Comparison of ENCODE assay signal across 35 cellular contexts in the genomic region with DNA sequence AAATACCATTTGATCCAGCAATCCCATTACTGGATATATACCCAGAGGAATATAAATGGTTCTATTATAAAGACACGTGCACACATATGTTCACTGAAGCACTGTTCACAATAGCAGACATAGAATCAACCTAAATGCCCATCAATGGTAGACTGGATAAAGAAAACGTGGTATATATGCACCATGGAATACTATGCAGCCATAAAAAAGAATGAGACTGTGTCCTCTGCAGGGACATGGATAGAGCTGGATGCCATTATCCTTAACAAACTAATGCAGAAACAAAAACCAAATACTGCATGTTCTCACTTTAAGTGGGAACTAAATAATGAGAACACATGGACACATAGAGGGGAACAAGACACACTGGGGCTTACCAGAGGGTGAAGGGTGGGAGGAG.
"Had no signal": no experiment of that assay in that cellular context is flagged by ENCODE, and none has a peak within 500 bp of the region (broad histone marks: within the 10 kb centered on the region; RNA-seq: fewer than 3 reads in every experiment).

No MANE protein-coding gene starts in this region.

- H3K4me3 ChIP-seq: MG63 had no signal

- DNase-seq: Kasumi-1, MG63, MM.1S, NCI-H1048, NCI-H1092, NCI-H1092 treated with DMSO at 0.1 percent for 48 hours, NCI-H1105, NCI-H1105 treated with DMSO at 0.1 percent for 48 hours, NCI-H1417, NCI-H1417 treated with DMSO at 0.1 percent for 48 hours, NCI-H1436, NCI-H1436 treated with DMSO at 0.1 percent for 48 hours, NCI-H146, NCI-H1694, NCI-H1694 treated with DMSO at 0.1 percent for 48 hours, NCI-H187, NCI-H187 treated with DMSO at 0.1 percent for 48 hours, NCI-H1930, NCI-H2029, NCI-H2029 treated with DMSO at 0.1 percent for 48 hours, NCI-H2081, NCI-H2081 treated with DMSO at 0.1 percent for 48 hours, NCI-H2107, NCI-H2171, NCI-H2171 treated with DMSO at 0.1 percent for 48 hours, NCI-H2227 treated with DMSO at 0.1 percent for 48 hours, NCI-H226, NCI-H345, NCI-H446, NCI-H446 treated with DMSO at 0.1 percent for 48 hours, NCI-H510A, NCI-H510A treated with DMSO at 0.1 percent for 48 hours, NCI-H524, NCI-H524 treated with DMSO at 0.1 percent for 48 hours, NCI-H526 had no signal

- H3K27me3 ChIP-seq: MG63 had no signal

- H3K36me3 ChIP-seq: MG63 had no signal

- H3K9me3 ChIP-seq: MG63 had no signal
